Comparison of ENCODE assay signal across 20 cellular contexts in the genomic region with DNA sequence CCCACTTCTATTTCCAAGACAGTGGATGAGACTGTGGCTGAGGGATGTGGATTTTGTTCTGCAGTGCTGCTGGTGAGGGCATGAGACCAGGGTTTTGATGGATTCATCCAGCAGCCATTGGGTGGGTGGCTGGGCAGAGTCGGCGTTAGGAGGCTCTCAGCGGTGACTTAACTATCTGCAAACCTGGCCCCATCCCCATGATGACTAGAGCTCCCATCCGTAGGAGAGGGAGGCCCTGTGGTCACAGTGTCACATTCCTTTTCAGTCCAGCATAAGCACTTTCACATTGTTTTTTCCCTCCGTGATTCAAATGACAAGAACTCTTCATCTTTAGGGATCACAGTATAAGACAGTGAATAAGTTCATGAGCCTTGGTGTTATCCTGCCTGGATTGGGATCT.
DNase-seq lines count a peak whose midpoint lies in the region; ATAC-seq and TF ChIP-seq lines count a peak whose summit lies in the region.
"Had no signal": no experiment of that assay in that cellular context is flagged by ENCODE, and none has a peak within 500 bp of the region (broad histone marks: within the 10 kb centered on the region; RNA-seq: fewer than 3 reads in every experiment).

No MANE protein-coding gene starts in this region.

- no peaks in the 10 kb centered on the region for H3K9me3 ChIP-seq in heart left ventricle
- H3K9me3 ChIP-seq in trophoblast cell (ENCODE audit: insufficient read depth, low read depth, low read length) = peaks cover 2% of the 10 kb centered on the region
- H3K9me3 ChIP-seq: stomach, upper lobe of right lung had no signal

- H2BK120ac ChIP-seq in trophoblast cell (ENCODE audit: insufficient read depth, low read length, poor library complexity) = no peak overlapping the region

- H3K36me3 ChIP-seq in heart left ventricle = no peaks in the 10 kb centered on the region
- no peaks in the 10 kb centered on the region for H3K36me3 ChIP-seq in trophoblast cell (ENCODE audit: control insufficient read depth in 1 of 2, insufficient read depth in 2 of 2, low read length in 2 of 2)
- H3K36me3 ChIP-seq: stomach, upper lobe of right lung had no signal

- no peak overlapping the region for H3K23ac ChIP-seq in trophoblast cell (ENCODE audit: low read length)

- H4K8ac ChIP-seq in trophoblast cell (ENCODE audit: low read depth, low read length) = no peak overlapping the region

- POLR2A ChIA-PET in activated CD4-positive, alpha-beta T cell treated with anti-CD3 and anti-CD28 coated beads for 36 hours (lab: Charles Lee) = no interaction called here

- DNase-seq in Right ventricle myocardium superior (peak; percentile 11), heart left ventricle (no peak), astrocyte of the cerebellum (ENCODE audit: low read depth) (peak; percentile 8), fibroblast of villous mesenchyme (ENCODE audit: low read depth) (peak; percentile 49), trophoblast cell (no peak)
- DNase-seq in activated CD4-positive, alpha-beta T cell treated with anti-CD3 and anti-CD28 coated beads for 4 hours = no peak
- DNase-seq in activated CD4-positive, alpha-beta T cell treated with anti-CD3 and anti-CD28 coated beads for 36 hours = no peak
- DNase-seq: activated CD4-positive, alpha-beta T cell treated with anti-CD3 and anti-CD28 coated beads, Interleukin-2, amount 50 U/mL, for 4 hours; activated effector memory CD4-positive, alpha-beta T cell treated with anti-CD3 and anti-CD28 coated beads, Interleukin-2, amount 50 U/mL, for 16 hours; amygdala; CD4-positive, CD25-positive, alpha-beta regulatory T cell; DMS79 treated with DMSO at 0.1 percent for 48 hours; foreskin melanocyte; naive thymus-derived CD4-positive, alpha-beta T cell; NCI-H69; stomach; T-helper 1 cell; upper lobe of right lung had no signal

- H3K14ac ChIP-seq in trophoblast cell (ENCODE audit: low read length) = no peak overlapping the region

- no peaks in the 10 kb centered on the region for H3K27me3 ChIP-seq in heart left ventricle
- H3K27me3 ChIP-seq in trophoblast cell (ENCODE audit: insufficient read depth, low read length) = no peaks in the 10 kb centered on the region
- H3K27me3 ChIP-seq: stomach, upper lobe of right lung had no signal

- CTCF ChIA-PET in activated CD4-positive, alpha-beta T cell treated with anti-CD3 and anti-CD28 coated beads for 36 hours (lab: Charles Lee) = interaction anchor here (0.8 to 1.2 kb wide), 2 partner anchors 32 to 164 kb away, joined by 3 to 4 read pairs; no protein-coding TSS in a partner anchor

- H3K79me1 ChIP-seq in trophoblast cell (ENCODE audit: low read length) = no peaks in the 10 kb centered on the region

- no peaks in the 10 kb centered on the region for H3K9me3 Mint-ChIP-seq in activated CD4-positive, alpha-beta T cell treated with anti-CD3 and anti-CD28 coated beads for 36 hours (ENCODE audit: low read depth)

- no peak overlapping the region for H2AK5ac ChIP-seq in trophoblast cell (ENCODE audit: low read length)

- H3K4me1 Mint-ChIP-seq in activated CD4-positive, alpha-beta T cell treated with anti-CD3 and anti-CD28 coated beads for 36 hours = peaks cover 14% of the 10 kb centered on the region

- no peak overlapping the region for H3K18ac ChIP-seq in trophoblast cell (ENCODE audit: low read length)

- H2BK5ac ChIP-seq in trophoblast cell (ENCODE audit: low read depth, low read length, poor library complexity) = no peak overlapping the region

- H3K4me1 ChIP-seq in heart left ventricle (peaks cover 2 to 36% (median 13%) of the 10 kb centered on the region in 12 donors), trophoblast cell (ENCODE audit: control insufficient read depth in 1 of 2, insufficient read depth in 2 of 2, low read length in 2 of 2) (peaks cover 0 to 2% of the 10 kb centered on the region in 2 experiments)

- ATAC-seq in Right ventricle myocardium superior (ENCODE audit: poor library complexity) (no peak), heart left ventricle (no peak), GM21737 (IDR thresholded peaks at IDR 0.05; ENCODE audit: unreplicated experiment) (no peak)
- ATAC-seq in activated CD4-positive, alpha-beta T cell treated with anti-CD3 and anti-CD28 coated beads for 36 hours = no peak
- ATAC-seq: naive thymus-derived CD4-positive, alpha-beta T cell; upper lobe of right lung had no signal

- no peak overlapping the region for H3K27ac Mint-ChIP-seq in activated CD4-positive, alpha-beta T cell treated with anti-CD3 and anti-CD28 coated beads for 36 hours
- H3K27ac Mint-ChIP-seq: naive thymus-derived CD4-positive, alpha-beta T cell had no signal

- no peak overlapping the region for H3K4ac ChIP-seq in trophoblast cell (ENCODE audit: low read depth, low read length)

- no peaks in the 10 kb centered on the region for H3K36me3 Mint-ChIP-seq in activated CD4-positive, alpha-beta T cell treated with anti-CD3 and anti-CD28 coated beads for 36 hours (ENCODE audit: low read depth)
- H3K36me3 Mint-ChIP-seq: CD4-positive, CD25-positive, alpha-beta regulatory T cell had no signal

- 68 to 87% (median 70%) methylated on average over 5 of the region's 5 CpGs for WGBS in heart left ventricle, 4 donors
- WGBS in trophoblast cell (ENCODE audit: extremely low coverage, insufficient coverage, insufficient read length) = no CpG with 5 or more reads among the region's 5 CpGs

- H4K12ac ChIP-seq in trophoblast cell (ENCODE audit: low read depth, low read length) = no peak overlapping the region

- no peak for TF ChIP-seq POLR2A in heart left ventricle (IDR thresholded peaks at IDR 0.05)

- no peak overlapping the region for H3K9ac ChIP-seq in trophoblast cell (ENCODE audit: low read length)

- intact Hi-C loops in Right ventricle myocardium superior (cut with DNase I) = no loop called here
- intact Hi-C loops in heart left ventricle (cut with DNase I) = no loop called here
- intact Hi-C loops in activated CD4-positive, alpha-beta T cell treated with anti-CD3 and anti-CD28 coated beads for 36 hours (cut with DNase I, micrococcal nuclease) = loop anchor here in 1 of 2 experiments (5.0 kb wide), 1 partner anchor 162 kb away; no protein-coding TSS in a partner anchor

- in situ Hi-C loops in astrocyte of the cerebellum (cut with HindIII; ENCODE audit: low sequenced_read_pairs) = no loop called here

- no peaks in the 10 kb centered on the region for H3K79me2 ChIP-seq in trophoblast cell (ENCODE audit: control insufficient read depth, insufficient read depth, low read length, poor library complexity)

- H3K4me2 ChIP-seq in trophoblast cell (ENCODE audit: low read length) = no peak overlapping the region

- no peak overlapping the region for H2BK12ac ChIP-seq in trophoblast cell (ENCODE audit: low read length)

- TF ChIP-seq CTCF in heart left ventricle (IDR thresholded peaks at IDR 0.05) (no peak), astrocyte of the cerebellum (IDR thresholded peaks at IDR 0.05; ENCODE audit: low read depth, low read length, missing control alignments) (no peak), fibroblast of villous mesenchyme (IDR thresholded peaks at IDR 0.05; ENCODE audit: insufficient read depth, low read depth, low read length) (no peak)

- H3K4me3 ChIP-seq in heart left ventricle (no peak overlapping the region), astrocyte of the cerebellum (ENCODE audit: low read depth, low read length) (no peak overlapping the region), fibroblast of villous mesenchyme (ENCODE audit: low read depth, low read length) (no peak overlapping the region), trophoblast cell (ENCODE audit: low read depth, low read length) (no peak overlapping the region)
- H3K4me3 ChIP-seq: stomach, upper lobe of right lung had no signal

- H4K91ac ChIP-seq in trophoblast cell (ENCODE audit: low read depth, low read length) = no peak overlapping the region

- no peak overlapping the region for H3K27ac ChIP-seq in heart left ventricle
- no peak overlapping the region for H3K27ac ChIP-seq in trophoblast cell (ENCODE audit: low read depth, low read length)
- H3K27ac ChIP-seq: 22Rv1, stomach, upper lobe of right lung had no signal

- no peak overlapping the region for H2AFZ ChIP-seq in trophoblast cell (ENCODE audit: insufficient read depth, low read length, poor library complexity)

- H3K4me3 Mint-ChIP-seq in activated CD4-positive, alpha-beta T cell treated with anti-CD3 and anti-CD28 coated beads for 36 hours = no peak overlapping the region
- H3K4me3 Mint-ChIP-seq: CD4-positive, CD25-positive, alpha-beta regulatory T cell; naive thymus-derived CD4-positive, alpha-beta T cell had no signal

- H3K27me3 Mint-ChIP-seq in activated CD4-positive, alpha-beta T cell treated with anti-CD3 and anti-CD28 coated beads for 36 hours = no peaks in the 10 kb centered on the region
- H3K27me3 Mint-ChIP-seq: CD4-positive, CD25-positive, alpha-beta regulatory T cell had no signal

Comparison
In these comparisons a context has a peak if more than half of its experiments do, and no peak if none do; other contexts are left out.
1. DNase-seq: peak in Right ventricle myocardium superior (single experiment), astrocyte of the cerebellum (single experiment) and fibroblast of villous mesenchyme (single experiment); none in heart left ventricle (0 of 5), activated CD4-positive, alpha-beta T cell treated with anti-CD3 and anti-CD28 coated beads for 4 hours (0 of 2), activated CD4-positive, alpha-beta T cell treated with anti-CD3 and anti-CD28 coated beads for 36 hours (single experiment) and trophoblast cell (0 of 2).